16 cellular contexts compared by ENCODE assay signal in genomic region chr12:83378186-83378727, GRCh38.
DNase-seq lines count a peak whose midpoint lies in the region; ATAC-seq lines count a peak whose summit lies in the region.
"Had no signal": no experiment of that assay in that cellular context is flagged by ENCODE, and none has a peak within 500 bp of the region (broad histone marks: within the 10 kb centered on the region; RNA-seq: fewer than 3 reads in every experiment).

No MANE protein-coding gene starts in this region.

- no peak overlapping the region for H4K5ac ChIP-seq in mesendoderm (ENCODE audit: low read length)

- H3K79me2 ChIP-seq in mesendoderm (ENCODE audit: control insufficient read depth, insufficient read depth, low read length) = no peaks in the 10 kb centered on the region

- no peaks in the 10 kb centered on the region for H3K4me1 ChIP-seq in mesendoderm (ENCODE audit: control insufficient read depth, low read depth, low read length)

- no peaks in the 10 kb centered on the region for H3K27me3 ChIP-seq in mesendoderm (ENCODE audit: insufficient read depth, low read length, poor library complexity)

- no peak overlapping the region for H2BK120ac ChIP-seq in mesendoderm (ENCODE audit: low read depth, low read length)

- no peak overlapping the region for H3K9ac ChIP-seq in mesendoderm (ENCODE audit: low read length)

- no peak overlapping the region for H2AK5ac ChIP-seq in mesendoderm (ENCODE audit: low read length)

- intact Hi-C loops in left ventricle myocardium superior (cut with micrococcal nuclease) = no loop called here

- no peak overlapping the region for H3K27ac ChIP-seq in mesendoderm (ENCODE audit: low read depth, low read length)

- no peaks in the 10 kb centered on the region for H3K79me1 ChIP-seq in mesendoderm (ENCODE audit: low read length)

- H3K56ac ChIP-seq in mesendoderm (ENCODE audit: low read length) = no peak overlapping the region

- H4K8ac ChIP-seq in mesendoderm (ENCODE audit: low read depth, low read length) = no peak overlapping the region

- no CpG with 5 or more reads among the region's 1 CpG for WGBS in mesendoderm (ENCODE audit: extremely low coverage, insufficient coverage, low lambda C conversion rate)

- DNase-seq in astrocyte of the hippocampus (ENCODE audit: low read depth, low spot score) (peak; percentile 7), islet precursor cell (peak; percentile 84), mesendoderm (peak; percentile 23), NCI-H526 (lab: John Stamatoyannopoulos, UW) (no peak), KBM-7 (no peak), left ventricle myocardium superior (no peak)
- no peak for DNase-seq in activated CD4-positive, alpha-beta T cell treated with anti-CD3 and anti-CD28 coated beads for 48 hours
- DNase-seq: C1 segment of cervical spinal cord; Calu3; CD4-positive, alpha-beta memory T cell; COR-L47; DMS53; DMS79 treated with DMSO at 0.1 percent for 48 hours; GF-D8; HCEC 1CT had no signal

- no peak overlapping the region for H3K4ac ChIP-seq in mesendoderm (ENCODE audit: low read depth, low read length)

- no peak overlapping the region for H3K4me3 ChIP-seq in mesendoderm (ENCODE audit: low read length)
- H3K4me3 ChIP-seq: GM23338 had no signal

- no peaks in the 10 kb centered on the region for H3K36me3 ChIP-seq in mesendoderm (ENCODE audit: control insufficient read depth, insufficient read depth, low read length)

- in situ Hi-C loops in KBM-7 (cut with MboI; ENCODE audit: low pct_unique_long_range_greater_than_20kb, low sequenced_read_pairs) = no loop called here

- no peak overlapping the region for H3K4me2 ChIP-seq in mesendoderm (ENCODE audit: low read length)
- H3K4me2 ChIP-seq: GM23338 had no signal

- H2BK5ac ChIP-seq in mesendoderm (ENCODE audit: low read length) = no peak overlapping the region

- no peak overlapping the region for H2BK15ac ChIP-seq in mesendoderm (replicated peaks; ENCODE audit: low read depth)

- no peak overlapping the region for H3K23ac ChIP-seq in mesendoderm (ENCODE audit: low read length)

- ATAC-seq in left ventricle myocardium superior = no peak
- ATAC-seq: GM23338 had no signal

- no peak overlapping the region for H3K18ac ChIP-seq in mesendoderm (ENCODE audit: low read length)

Comparison
In these comparisons a context has a peak if more than half of its experiments do, and no peak if none do; other contexts are left out.
1. DNase-seq: peak in astrocyte of the hippocampus (single experiment), islet precursor cell (single experiment) and mesendoderm (single experiment); none in NCI-H526 (0 of 2), activated CD4-positive, alpha-beta T cell treated with anti-CD3 and anti-CD28 coated beads for 48 hours (single experiment), KBM-7 (single experiment) and left ventricle myocardium superior (single experiment).